In genomic region chr2:74011246-74011645, GRCh38 we compare ENCODE assay signal across 1 cellular context.
A peak's percentile ranks its signal among the peaks of the same experiment; 100 is the strongest.
TF ChIP-seq lines count a peak whose summit lies in the region.

No MANE protein-coding gene starts in this region.

TF ChIP-seq in liver, 16 proteins besides CTCF, POLR2A, EP300 and RAD21 (continued from another document):
- TF ChIP-seq HNF4G (IDR thresholded peaks at IDR 0.05) = peak; percentile 7
